ENCODE assay signal across 19 cellular contexts in the genomic region with DNA sequence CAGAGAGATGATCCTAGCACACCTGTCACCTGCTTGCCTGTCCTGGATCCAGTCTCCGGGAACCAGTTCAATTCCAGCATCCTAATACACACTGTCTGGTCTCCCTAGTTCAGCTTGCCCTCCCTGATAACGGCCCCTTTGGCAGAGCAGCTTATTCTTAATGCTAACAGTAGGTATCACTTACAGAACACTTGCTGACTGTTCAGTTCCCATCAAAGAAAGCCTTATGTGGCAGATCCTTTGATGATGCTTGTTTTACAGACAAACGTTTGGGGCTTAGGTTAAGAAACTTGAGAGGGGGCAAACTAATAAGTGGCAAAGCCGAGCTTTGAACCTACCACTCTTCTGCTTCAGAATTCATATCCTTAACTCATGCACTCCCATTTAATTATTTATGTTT. TPM values are rescaled to one million over a fixed set of nuclear protein-coding genes. Genes with fewer than 3 reads are reported as not detected.
DNase-seq lines count a peak whose midpoint lies in the region; ATAC-seq, FAIRE-seq and TF ChIP-seq lines count a peak whose summit lies in the region.
"Had no signal": no experiment of that assay in that cellular context is flagged by ENCODE, and none has a peak within 500 bp of the region (broad histone marks: within the 10 kb centered on the region; RNA-seq: fewer than 3 reads in every experiment).

No MANE protein-coding gene starts in this region.

- H3K4me3 Mint-ChIP-seq in neural progenitor cell: no peak overlapping the region

- WGBS in smooth muscle cell (ENCODE audit: low lambda C conversion rate): 70% methylated on average over 4 of the region's 4 CpGs

- H3K4me3 ChIP-seq in HCT116 (replicated peaks in 1 of 2; ENCODE audit: low read depth in 1 of 2, low read length in 2 of 2) (no peak overlapping the region; a peak in 1 of 4 replicates), bronchial epithelial cell (ENCODE audit: low read depth, low read length) (peak overlapping the region; percentile 46), smooth muscle cell (peak overlapping the region; percentile 44), neural progenitor cell (no peak overlapping the region)

- H3K36me3 Mint-ChIP-seq in neural progenitor cell: no peaks in the 10 kb centered on the region

- peaks cover 5% of the 10 kb centered on the region for H3K27me3 Mint-ChIP-seq in neural progenitor cell (ENCODE audit: insufficient read depth, low read depth)

- TF ChIP-seq POLR2A in HCT116 (IDR thresholded peaks at IDR 0.05; ENCODE audit: borderline replicate concordance, extremely low read depth, insufficient read depth, insufficient read length): no peak

- H3K27me3 ChIP-seq in HCT116 (ENCODE audit: insufficient read depth, low read length) (no peaks in the 10 kb centered on the region), bronchial epithelial cell (ENCODE audit: control insufficient read depth, insufficient read depth, low read length) (no peaks in the 10 kb centered on the region), smooth muscle cell (ENCODE audit: low read depth) (peaks cover 27% of the 10 kb centered on the region), neural progenitor cell (peaks cover 9% of the 10 kb centered on the region)
- H3K27me3 ChIP-seq: body of pancreas had no signal

- H3F3A ChIP-seq in smooth muscle cell (ENCODE audit: low read depth) (no peaks in the 10 kb centered on the region), neural progenitor cell (ENCODE audit: low read depth) (peaks cover 11% of the 10 kb centered on the region)

- H3K4me1 Mint-ChIP-seq in neural progenitor cell: peaks cover 12% of the 10 kb centered on the region

- DNase-seq in HCT116 (ENCODE audit: low read depth, low spot score): no peak
- peak; percentile 63 to 78 for DNase-seq in NCI-H526 (lab: John Stamatoyannopoulos, UW)
- DNase-seq in bronchial epithelial cell (ENCODE audit: low read depth): no peak
- no peak for DNase-seq in smooth muscle cell (lab: John Stamatoyannopoulos, UW; ENCODE audit: unreplicated experiment)
- no peak for DNase-seq in neural progenitor cell (ENCODE audit: low spot score)
- no peak for DNase-seq in HT-29 (ENCODE audit: low spot score)
- no peak for DNase-seq in Right ventricle myocardium superior
- DNase-seq: body of pancreas; C1 segment of cervical spinal cord; effector CD8-positive, alpha-beta T cell; GDM1; NCI-H446 treated with DMSO at 0.1 percent for 48 hours; SIG-M5; stimulated activated CD4-positive, alpha-beta T cell treated with anti-CD3 and anti-CD28 coated beads, Interleukin-4, amount 100 ng/mL, for 1 hour had no signal

- H3K9me3 ChIP-seq in HCT116 (ENCODE audit: control insufficient read depth in 1 of 2, insufficient read depth in 1 of 2, low read depth in 1 of 2, low read length in 2 of 2) (no peaks in the 10 kb centered on the region), smooth muscle cell (replicated peaks; ENCODE audit: low read depth) (no peaks in the 10 kb centered on the region), neural progenitor cell (ENCODE audit: low read depth) (no peaks in the 10 kb centered on the region)
- H3K9me3 ChIP-seq: body of pancreas had no signal

- TSS peak; percentile 48 for BruUV-seq in HCT116 (replicated peaks; lab: Mats Ljungman, UMichigan)

- RAD21 ChIA-PET in HCT116 (lab: Charles Lee; ENCODE audit: low non-redundant PET in 1 of 2, low total read pairs in 2 of 2, uncharacterized antibody in 2 of 2, unreplicated experiment in 2 of 2): no interaction called here

- no peaks in the 10 kb centered on the region for H3K9me3 Mint-ChIP-seq in neural progenitor cell

- H3K27ac ChIP-seq in HCT116 (ENCODE audit: low read depth, low read length) (no peak overlapping the region), smooth muscle cell (ENCODE audit: low read depth) (no peak overlapping the region), neural progenitor cell (no peak overlapping the region)
- H3K27ac ChIP-seq: HL-60 had no signal

- peaks cover 3 to 21% of the 10 kb centered on the region in 2 experiments; a peak in 2 of 4 replicates for H3K4me1 ChIP-seq in HCT116 (ENCODE audit: control insufficient read depth in 1 of 2, insufficient read depth in 2 of 2, low read length in 2 of 2)
- H3K4me1 ChIP-seq in smooth muscle cell (ENCODE audit: low read depth): peaks cover 11% of the 10 kb centered on the region
- peaks cover 21% of the 10 kb centered on the region for H3K4me1 ChIP-seq in neural progenitor cell

- ATAC-seq in HCT116 (no peak), HG02798 (IDR thresholded peaks at IDR 0.05; ENCODE audit: poor library complexity, unreplicated experiment) (no peak), Right ventricle myocardium superior (ENCODE audit: poor library complexity) (no peak)

- intact Hi-C loops in HCT116 (cut with micrococcal nuclease) (no loop called here), Right ventricle myocardium superior (cut with DNase I) (no loop called here)

- POLR2A ChIA-PET in HCT116 (lab: Charles Lee): interaction anchor here (1.1 kb wide), 1 partner anchor 8 kb away, joined by 3 read pairs; no protein-coding TSS in a partner anchor

- CTCF ChIA-PET in HCT116 (lab: Charles Lee): interaction anchor here (1.1 kb wide), 1 partner anchor 26 kb away, joined by 3 read pairs; no protein-coding TSS in a partner anchor

- no peaks in the 10 kb centered on the region for H3K36me3 ChIP-seq in HCT116 (ENCODE audit: control insufficient read depth in 1 of 2, insufficient read depth in 2 of 2, low read length in 2 of 2)
- H3K36me3 ChIP-seq in bronchial epithelial cell (ENCODE audit: control insufficient read depth, insufficient read depth, low read length): peaks cover 1% of the 10 kb centered on the region
- H3K36me3 ChIP-seq in smooth muscle cell (ENCODE audit: low read depth): no peaks in the 10 kb centered on the region
- no peaks in the 10 kb centered on the region for H3K36me3 ChIP-seq in neural progenitor cell

- H3K27ac Mint-ChIP-seq in neural progenitor cell: no peak overlapping the region

- H3K79me2 ChIP-seq in HCT116 (ENCODE audit: insufficient read depth, low read length) (no peaks in the 10 kb centered on the region), smooth muscle cell (ENCODE audit: low read depth) (no peaks in the 10 kb centered on the region), neural progenitor cell (ENCODE audit: low read depth) (no peaks in the 10 kb centered on the region)

- H3K9me2 ChIP-seq in HCT116 (ENCODE audit: insufficient read depth): no peaks in the 10 kb centered on the region

- H3K4me2 ChIP-seq in HCT116 (ENCODE audit: low read length) (peak overlapping the region; percentile 76; the same call in 1 of the 2 replicates), smooth muscle cell (no peak overlapping the region), neural progenitor cell (no peak overlapping the region)

- TF ChIP-seq CTCF in HCT116 (IDR thresholded peaks at IDR 0.05 in 2 of 3, conservative IDR thresholded peaks at IDR 0.05 in 1 of 3; ENCODE audit: borderline replicate concordance in 1 of 3, insufficient read depth in 1 of 3, low read depth in 2 of 3, low read length in 2 of 3) (no peak), bronchial epithelial cell (IDR thresholded peaks at IDR 0.05; ENCODE audit: insufficient read depth, low read length, severe bottlenecking) (no peak), smooth muscle cell (IDR thresholded peaks at IDR 0.05; ENCODE audit: borderline replicate concordance, insufficient read depth, poor library complexity, severe bottlenecking) (no peak), neural progenitor cell (IDR thresholded peaks at IDR 0.05) (no peak)

- H3K9ac ChIP-seq in HCT116 (ENCODE audit: low read length): no peak overlapping the region
- H3K9ac ChIP-seq in smooth muscle cell (ENCODE audit: low read depth): no peak overlapping the region
- H3K9ac ChIP-seq in neural progenitor cell: no peak overlapping the region

- FAIRE-seq in bronchial epithelial cell (lab: Jason Lieb, UNC): no peak
- FAIRE-seq: frontal cortex, H1 had no signal

- H4K20me1 ChIP-seq in HCT116 (ENCODE audit: insufficient read depth): no peaks in the 10 kb centered on the region
- H4K20me1 ChIP-seq in smooth muscle cell (ENCODE audit: low read depth): no peaks in the 10 kb centered on the region
- no peaks in the 10 kb centered on the region for H4K20me1 ChIP-seq in neural progenitor cell (ENCODE audit: low read depth)

- TF ChIP-seq RAD21 in HCT116 (IDR thresholded peaks at IDR 0.05; ENCODE audit: low read depth): no peak

- no peak overlapping the region for H2AFZ ChIP-seq in HCT116 (ENCODE audit: low read depth, low read length, poor library complexity, severe bottlenecking)
- H2AFZ ChIP-seq in smooth muscle cell (ENCODE audit: low read depth): no peak overlapping the region
- H2AFZ ChIP-seq in neural progenitor cell (replicated peaks): no peak overlapping the region

TF ChIP-seq in HCT116, 20 proteins besides CTCF, POLR2A, EP300 and RAD21 (continues in another document):
- TF ChIP-seq SIN3A (IDR thresholded peaks at IDR 0.05; ENCODE audit: low read depth): no peak
- no peak for TF ChIP-seq FOSL1 (IDR thresholded peaks at IDR 0.05; ENCODE audit: low read depth)
- TF ChIP-seq ELF1 (IDR thresholded peaks at IDR 0.05; ENCODE audit: borderline replicate concordance, low read depth): no peak
- no peak for TF ChIP-seq EGR1 (IDR thresholded peaks at IDR 0.05; ENCODE audit: low read depth)

RNA-seq across cellular contexts. Expression of a gene that starts 0.9 kb away (rescaled TPM):
- total RNA-seq in HCT116 (2021; ENCODE audit: unreplicated experiment) (1.1 TPM), bronchial epithelial cell (7.4 and 14.8 TPM in 2 replicates), smooth muscle cell (0.09 TPM in 1 of 2 replicates, not detected in the other), neural progenitor cell (ENCODE audit: low replicate concordance) (not detected in 2 replicates), Right ventricle myocardium superior (not detected)
- 0.25 and 0.29 TPM in 2 replicates for polyA plus RNA-seq in HCT116 (2012)
- polyA plus RNA-seq in smooth muscle cell: 0.28 TPM in 1 of 2 replicates, not detected in the other
- 2.3 and 3.9 TPM in 2 replicates for total RNA-seq in HT-29 (2014; rRNA removed; shearing (Covaris generic))
- total RNA-seq: activated CD8-positive, alpha-beta memory T cell treated with anti-CD3 and anti-CD28 coated beads for 36 hours had no signal

Comparison
In these comparisons a context has a peak if more than half of its experiments do, and no peak if none do; other contexts are left out.
1. DNase-seq: peak in NCI-H526 (2 of 2); none in HCT116 (single experiment), bronchial epithelial cell (single experiment), smooth muscle cell (single experiment), neural progenitor cell (single experiment), HT-29 (single experiment) and Right ventricle myocardium superior (single experiment).
2. H3K4me3 ChIP-seq: peak in bronchial epithelial cell (single experiment) and smooth muscle cell (single experiment); none in HCT116 (0 of 2) and neural progenitor cell (single experiment).